11 cellular contexts compared by ENCODE assay signal in the genomic region with DNA sequence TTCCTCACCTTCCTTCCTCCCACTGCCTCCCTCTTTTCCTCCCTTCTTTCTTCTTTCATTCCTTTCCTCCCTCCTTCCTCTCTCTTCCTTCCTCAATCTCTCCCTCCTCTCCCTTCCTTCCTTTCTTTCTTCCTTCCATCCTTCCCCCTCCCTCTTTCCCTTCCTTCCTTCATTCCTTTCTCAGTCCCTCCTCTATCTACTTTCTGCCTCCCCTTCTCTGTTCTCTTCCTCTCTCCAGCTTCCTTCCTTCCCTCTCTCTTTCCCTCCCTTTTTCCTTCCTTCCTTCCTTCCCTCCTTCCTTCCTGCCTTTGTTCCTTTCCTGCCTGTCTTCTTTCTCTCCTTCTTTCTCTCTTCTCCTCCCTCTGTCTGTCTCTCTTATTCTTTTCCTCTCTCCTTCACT. TPM values are rescaled to one million over a fixed set of nuclear protein-coding genes. Genes with fewer than 3 reads are reported as not detected.
"Had no signal": no experiment of that assay in that cellular context is flagged by ENCODE, and none has a peak within 500 bp of the region (broad histone marks: within the 10 kb centered on the region; RNA-seq: fewer than 3 reads in every experiment).

No MANE protein-coding gene starts in this region.

- DNase-seq: H9, HCEC 1CT, HFFc6, KG1 had no signal

- H3K36me3 Mint-ChIP-seq: IgD-negative memory B cell had no signal

- H3K4me3 ChIP-seq: GM23338 had no signal

- FAIRE-seq: H1, H54, HepG2 had no signal

- ATAC-seq: GM23338, HepG2 had no signal

- H3K4me2 ChIP-seq: GM23338 had no signal

- H3K27ac Mint-ChIP-seq: GM23338, H9, HFFc6 had no signal

- H3K4me3 Mint-ChIP-seq: GM23338, H9, HFFc6, IgD-negative memory B cell had no signal

- H2AFZ ChIP-seq: GM23338 had no signal

- H3K4me1 Mint-ChIP-seq: IgD-negative memory B cell had no signal

- H3K9me3 Mint-ChIP-seq: GM23338, H9, IgD-negative memory B cell had no signal

- H3K27ac ChIP-seq: HL-60 had no signal

RNA-seq across cellular contexts. Expression of a gene that starts 16.1 kb away (rescaled TPM):
- total RNA-seq: GM23338, H1, H9, HepG2, HFFc6, HT1080 had no signal
- polyA plus RNA-seq: HepG2, IgD-negative memory B cell had no signal

RNA-seq across cellular contexts. Expression of a gene that starts 56.5 kb away (rescaled TPM):
- total RNA-seq: HFFc6, HT1080 had no signal
- polyA plus RNA-seq: IgD-negative memory B cell had no signal
